Comparison of ENCODE assay signal across 22 cellular contexts in genomic region chr3:119368243-119368800, GRCh38.
DNase-seq lines count a peak whose midpoint lies in the region; ATAC-seq and TF ChIP-seq lines count a peak whose summit lies in the region.
"Had no signal": no experiment of that assay in that cellular context is flagged by ENCODE, and none has a peak within 500 bp of the region (broad histone marks: within the 10 kb centered on the region; RNA-seq: fewer than 3 reads in every experiment).

No MANE protein-coding gene starts in this region.

- ATAC-seq in T-cell (replicated peaks in 1 of 4): no peak
- ATAC-seq: GM23338, K562 had no signal

- H3K4me1 Mint-ChIP-seq in T-cell: no peaks in the 10 kb centered on the region
- H3K4me1 Mint-ChIP-seq: CD4-positive, alpha-beta memory T cell had no signal

- H3K9me3 ChIP-seq in SJSA1 (replicated peaks) (no peaks in the 10 kb centered on the region), BE2C (no peaks in the 10 kb centered on the region)
- H3K9me3 ChIP-seq: HAP-1 had no signal

- no peak overlapping the region for H3K4me3 Mint-ChIP-seq in T-cell
- H3K4me3 Mint-ChIP-seq: CD4-positive, alpha-beta memory T cell; GM23338 had no signal

- POLR2A ChIA-PET in T-cell (lab: Charles Lee): no interaction called here

- H3K9me3 Mint-ChIP-seq in T-cell: peaks cover 0 to 4% (median 0%) of the 10 kb centered on the region in 3 donors
- H3K9me3 Mint-ChIP-seq: GM23338 had no signal

- TF ChIP-seq CTCF in BE2C (IDR thresholded peaks at IDR 0.05; ENCODE audit: low read depth, low read length): no peak

- 0 out of 2 replicates have a peak overlapping the region, but pooled peaks have one; percentile 6 for H3K27ac ChIP-seq in SJSA1
- H3K27ac ChIP-seq: BLaER1 treated with 17β-estradiol and CSF1 and Interleukin-3, amounts not matched to agents 10 nM and 100 nM had no signal

- H3K4me3 ChIP-seq in SJSA1: no peak overlapping the region
- H3K4me3 ChIP-seq in BE2C (ENCODE audit: low read depth, low read length): no peak overlapping the region
- H3K4me3 ChIP-seq: BLaER1 treated with 17β-estradiol and CSF1 and Interleukin-3, amounts not matched to agents 10 nM and 100 nM; GM23338; HAP-1; K562 had no signal

- H3K36me3 Mint-ChIP-seq in T-cell: peaks cover 32% of the 10 kb centered on the region

- CTCF ChIA-PET in T-cell (lab: Charles Lee): no interaction called here

- H3K36me3 ChIP-seq in SJSA1: peaks cover 36% of the 10 kb centered on the region
- no peaks in the 10 kb centered on the region for H3K36me3 ChIP-seq in BE2C
- H3K36me3 ChIP-seq: HAP-1 had no signal

- H3K4me1 ChIP-seq in SJSA1 (replicated peaks) (peaks cover 22% of the 10 kb centered on the region), BE2C (peaks cover 11% of the 10 kb centered on the region)
- H3K4me1 ChIP-seq: BLaER1 treated with 17β-estradiol and CSF1 and Interleukin-3, amounts not matched to agents 10 nM and 100 nM; HAP-1 had no signal

- no peak overlapping the region for H3K27ac Mint-ChIP-seq in T-cell
- H3K27ac Mint-ChIP-seq: GM23338 had no signal

- peak; percentile 60 to 76 for DNase-seq in SJSA1 (ENCODE audit: low read depth in 1 of 2, low spot score in 2 of 2)
- peak; percentile 47 for DNase-seq in dedifferentiated amniotic fluid mesenchymal stem cell (ENCODE audit: extremely low spot score)
- DNase-seq in fibroblast of the conjunctiva (ENCODE audit: low read depth): peak; percentile 47
- DNase-seq in smooth muscle cell of the brain vasculature (ENCODE audit: low read depth, low spot score): peak; percentile 86
- no peak for DNase-seq in BE2C
- no peak for DNase-seq in T-cell
- no peak for DNase-seq in anterior cingulate cortex (lab: John Stamatoyannopoulos, UW)
- DNase-seq in superior temporal gyrus (ENCODE audit: extremely low spot score): no peak
- DNase-seq: Calu3; CD4-positive, alpha-beta memory T cell; MM.1S; NCI-H1048; NCI-H1436; NCI-H187 treated with DMSO at 0.1 percent for 48 hours; NCI-H2107; NCI-H446 treated with DMSO at 0.1 percent for 48 hours; NCI-H526 treated with DMSO at 0.1 percent for 48 hours; Right ventricle myocardium superior had no signal

- no peaks in the 10 kb centered on the region for H3K27me3 Mint-ChIP-seq in T-cell
- H3K27me3 Mint-ChIP-seq: CD4-positive, alpha-beta memory T cell had no signal

- no peaks in the 10 kb centered on the region for H3K27me3 ChIP-seq in SJSA1 (replicated peaks)
- no peaks in the 10 kb centered on the region for H3K27me3 ChIP-seq in BE2C
- H3K27me3 ChIP-seq: BLaER1 treated with 17β-estradiol and CSF1 and Interleukin-3, amounts not matched to agents 10 nM and 100 nM had no signal

Comparison
In these comparisons a context has a peak if more than half of its experiments do, and no peak if none do; other contexts are left out.
1. DNase-seq: peak in SJSA1 (2 of 2), dedifferentiated amniotic fluid mesenchymal stem cell (single experiment), fibroblast of the conjunctiva (single experiment) and smooth muscle cell of the brain vasculature (single experiment); none in BE2C (single experiment), T-cell (0 of 34), anterior cingulate cortex (0 of 58) and superior temporal gyrus (single experiment).